ENCODE assay signal across 8 cellular contexts in the genomic region with DNA sequence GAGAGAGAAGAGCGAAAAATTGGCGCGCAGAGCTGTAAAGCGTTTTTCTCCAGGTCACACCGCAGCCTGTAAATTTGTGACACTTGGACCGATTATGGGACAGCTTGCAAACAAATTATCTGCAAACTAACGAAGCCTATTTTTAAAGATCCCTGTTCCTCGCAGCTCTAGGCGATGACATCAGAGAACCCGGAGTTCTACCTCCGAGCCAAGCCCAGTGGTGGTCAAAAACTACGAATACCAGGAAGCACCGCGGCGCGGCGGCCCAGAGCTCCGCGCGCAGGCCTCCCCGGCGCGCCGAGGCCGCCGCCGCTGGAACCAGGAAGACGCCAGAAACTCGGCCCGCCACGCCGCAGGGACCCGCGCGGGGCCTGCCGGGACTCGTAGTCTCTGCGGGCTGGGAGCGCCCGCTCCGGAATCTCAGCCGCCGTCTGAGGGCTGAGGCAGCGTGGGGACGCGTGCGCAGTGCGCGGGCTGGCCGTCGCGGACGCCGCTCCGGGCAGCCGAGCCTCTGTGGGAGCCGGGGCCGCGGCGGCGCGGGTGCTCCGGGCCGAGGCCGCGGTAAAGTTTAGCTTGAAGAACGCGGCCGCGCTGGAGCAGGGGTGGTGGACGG. TPM values are rescaled to one million over a fixed set of nuclear protein-coding genes. Genes with fewer than 3 reads are reported as not detected.
DNase-seq lines count a peak whose midpoint lies in the region; ATAC-seq and TF ChIP-seq lines count a peak whose summit lies in the region.

A gene (plus strand): TSS at position 463 of the 613 bp plus-strand sequence. CDS start 18,493 bp downstream, outside the sequence.

- no peaks in the 10 kb centered on the region for H3K9me3 ChIP-seq in naive thymus-derived CD4-positive, alpha-beta T cell (ENCODE audit: control insufficient read depth in 2 of 3, low read length in 3 of 3)

- H3K4me3 ChIP-seq in naive thymus-derived CD4-positive, alpha-beta T cell (ENCODE audit: low read length): peak within 1 kb of the TSS; percentile 90

- H3K9me3 Mint-ChIP-seq in naive thymus-derived CD4-positive, alpha-beta T cell: no peaks in the 10 kb centered on the region
- H3K9me3 Mint-ChIP-seq in stimulated activated effector memory CD8-positive, alpha-beta T cell treated with anti-CD3 and anti-CD28 coated beads, Interleukin-12 subunit alpha, Interleukin-12 subunit beta, amount 100 ng/mL, for 72 hours: no peaks in the 10 kb centered on the region

- H3K36me3 ChIP-seq in naive thymus-derived CD4-positive, alpha-beta T cell (ENCODE audit: control insufficient read depth in 2 of 3, insufficient read depth in 3 of 3, low read length in 3 of 3): peaks cover 0 to 5% (median 0%) of the 10 kb centered on the region in 3 experiments

- intact Hi-C loops in naive thymus-derived CD4-positive, alpha-beta T cell (cut with micrococcal nuclease): loop anchor here (1.0 to 10.0 kb wide), 13 partner anchors 32 to 1520 kb away; a partner anchor contains a TSS

- peak; percentile 88 for ATAC-seq in GM21737 (IDR thresholded peaks at IDR 0.05; ENCODE audit: unreplicated experiment)
- ATAC-seq in naive thymus-derived CD4-positive, alpha-beta T cell: peak; percentile 93
- peak; percentile 91 for ATAC-seq in stimulated activated effector memory CD8-positive, alpha-beta T cell treated with anti-CD3 and anti-CD28 coated beads, Interleukin-12 subunit alpha, Interleukin-12 subunit beta, amount 100 ng/mL, for 72 hours

- in situ Hi-C loops in KBM-7 (cut with MboI; ENCODE audit: low pct_unique_long_range_greater_than_20kb, low sequenced_read_pairs): no loop called here

- peak within 1 kb of the TSS; percentile 91 to 99 (median 96) for H3K4me3 Mint-ChIP-seq in naive thymus-derived CD4-positive, alpha-beta T cell
- H3K4me3 Mint-ChIP-seq in stimulated activated effector memory CD8-positive, alpha-beta T cell treated with anti-CD3 and anti-CD28 coated beads, Interleukin-12 subunit alpha, Interleukin-12 subunit beta, amount 100 ng/mL, for 72 hours: peak within 1 kb of the TSS; percentile 90

- peaks cover 0 to 2% (median 0%) of the 10 kb centered on the region in 5 donors for H3K36me3 Mint-ChIP-seq in naive thymus-derived CD4-positive, alpha-beta T cell
- H3K36me3 Mint-ChIP-seq in stimulated activated effector memory CD8-positive, alpha-beta T cell treated with anti-CD3 and anti-CD28 coated beads, Interleukin-12 subunit alpha, Interleukin-12 subunit beta, amount 100 ng/mL, for 72 hours: peaks cover 7% of the 10 kb centered on the region

- CTCF ChIA-PET in RWPE1 (lab: Yijun Ruan, JAX): interaction anchor here (0.6 to 1.3 kb wide), 5 partner anchors 43 to 415 kb away, joined by 3 to 4 read pairs (median 4); no protein-coding TSS in a partner anchor
- CTCF ChIA-PET in naive thymus-derived CD4-positive, alpha-beta T cell (lab: Charles Lee): interaction anchor here (0.9 to 2.2 kb wide), 8 partner anchors 13 to 61 kb away, joined by 3 to 12 read pairs (median 4); no protein-coding TSS in a partner anchor

- peaks cover 0 to 71% (median 5%) of the 10 kb centered on the region in 5 donors for H3K27me3 Mint-ChIP-seq in naive thymus-derived CD4-positive, alpha-beta T cell

- DNase-seq in DMS114 treated with DMSO at 0.1 percent for 48 hours (lab: John Stamatoyannopoulos, UW; ENCODE audit: unreplicated experiment) (peak; percentile 93), KBM-7 (peak; percentile 94), RWPE1 (ENCODE audit: low spot score) (peak; percentile 94), fibroblast of peridontal ligament (ENCODE audit: extremely low read depth) (peak; percentile 88)
- DNase-seq in activated effector memory CD4-positive, alpha-beta T cell treated with Interleukin-2 at 50 U/mL for 16 hours: peak; percentile 90
- peak; percentile 91 to 93 (median 92) for DNase-seq in naive thymus-derived CD4-positive, alpha-beta T cell
- DNase-seq in stimulated activated effector memory CD8-positive, alpha-beta T cell treated with anti-CD3 and anti-CD28 coated beads, Interleukin-12 subunit alpha, Interleukin-12 subunit beta, amount 100 ng/mL, for 72 hours (ENCODE audit: low spot score in 2 of 2): peak; percentile 89 to 92

- peak within 1 kb of the TSS; percentile 81 to 98 (median 93) for H3K27ac Mint-ChIP-seq in naive thymus-derived CD4-positive, alpha-beta T cell
- H3K27ac Mint-ChIP-seq in stimulated activated effector memory CD8-positive, alpha-beta T cell treated with anti-CD3 and anti-CD28 coated beads, Interleukin-12 subunit alpha, Interleukin-12 subunit beta, amount 100 ng/mL, for 72 hours: peak within 1 kb of the TSS; percentile 97

- H3K4me1 Mint-ChIP-seq in naive thymus-derived CD4-positive, alpha-beta T cell: peaks cover 21 to 51% (median 37%) of the 10 kb centered on the region in 7 donors
- H3K4me1 Mint-ChIP-seq in stimulated activated effector memory CD8-positive, alpha-beta T cell treated with anti-CD3 and anti-CD28 coated beads, Interleukin-12 subunit alpha, Interleukin-12 subunit beta, amount 100 ng/mL, for 72 hours: peaks cover 28% of the 10 kb centered on the region

- TF ChIP-seq CTCF in RWPE1 (conservative IDR thresholded peaks at IDR 0.05; ENCODE audit: low read depth): no peak

- H3K27me3 ChIP-seq in naive thymus-derived CD4-positive, alpha-beta T cell (ENCODE audit: control insufficient read depth in 2 of 2, insufficient read depth in 2 of 2, low read length in 2 of 2): no peaks in the 10 kb centered on the region

- POLR2A ChIA-PET in RWPE1 (lab: Yijun Ruan, JAX; ENCODE audit: low non-redundant PET): interaction anchor here (0.6 to 1.6 kb wide), 3 partner anchors 10 to 130 kb away, joined by 3 to 5 read pairs (median 3); no protein-coding TSS in a partner anchor
- POLR2A ChIA-PET in naive thymus-derived CD4-positive, alpha-beta T cell (lab: Charles Lee): interaction anchor here (0.7 to 3.3 kb wide), 22 partner anchors 13 to 780 kb away, joined by 3 to 31 read pairs (median 3); a partner anchor contains a TSS

- peaks cover 6 to 23% of the 10 kb centered on the region in 2 donors for H3K4me1 ChIP-seq in naive thymus-derived CD4-positive, alpha-beta T cell (ENCODE audit: control insufficient read depth in 2 of 2, insufficient read depth in 2 of 2, low read length in 2 of 2)

- peak within 1 kb of the TSS; percentile 99 for H3K27ac ChIP-seq in RWPE1
- peak within 1 kb of the TSS; percentile 98 for H3K27ac ChIP-seq in naive thymus-derived CD4-positive, alpha-beta T cell (ENCODE audit: low read depth, low read length)

RNA-seq across cellular contexts. Expression of the gene that starts here (rescaled TPM):
- total RNA-seq in naive thymus-derived CD4-positive, alpha-beta T cell: 10 to 100 TPM in 4 of 5 experiments, 1 to 10 TPM in 1; 5.9 to 90.1 (median 39.2) TPM
- polyA plus RNA-seq in naive thymus-derived CD4-positive, alpha-beta T cell: 100 to 1,000 TPM in 1 of 2 donors, 10 to 100 TPM in 1; 90.4 to 100 TPM

Comparison
In these comparisons a context has a peak if more than half of its experiments do, and no peak if none do; other contexts are left out.
1. Peak in every context shown above with its lines: DNase-seq, ATAC-seq, H3K4me3 ChIP-seq and H3K27ac ChIP-seq.